Comparison of ENCODE assay signal across 8 cellular contexts in genomic region chr4:182143822-182144620, GRCh38.
DNase-seq lines count a peak whose midpoint lies in the region; ATAC-seq and TF ChIP-seq lines count a peak whose summit lies in the region.

No MANE protein-coding gene starts in this region.

- peak overlapping the region; percentile 80 for H2AFZ ChIP-seq in PC-3 (ENCODE audit: low read length)

- peak; percentile 55 for DNase-seq in DMS79 treated with DMSO at 0.1 percent for 48 hours (lab: John Stamatoyannopoulos, UW)
- peak; percentile 4 for DNase-seq in PC-3
- no peak for DNase-seq in lung (ENCODE audit: low spot score)
- peak; percentile 12 for DNase-seq in transverse colon
- no peak for DNase-seq in activated gamma-delta T cell (lab: John Stamatoyannopoulos, UW)

- peaks cover 7% of the 10 kb centered on the region for H3K4me1 Mint-ChIP-seq in dendritic cell treated with granulocyte-macrophage colony-stimulating factor and Interleukin-4, amounts not matched to agents 40 ng/mL and 50 ng/mL, for 4 days (ENCODE audit: low read depth)

- BruUV-seq in PC-3 (replicated peaks; lab: Mats Ljungman, UMichigan) = no TSS peak

- no peaks in the 10 kb centered on the region for H3K79me2 ChIP-seq in PC-3 (ENCODE audit: low read length)

- CTCF ChIA-PET in PC-3 (lab: Charles Lee) = no interaction called here

- in situ Hi-C loops in transverse colon (cut with MboI; ENCODE audit: low pct_ligation_motif_present in 1 of 4, low pct_unique_long_range_greater_than_20kb in 1 of 4, low sequenced_read_pairs in 3 of 4) = no loop called here

- peaks cover 70% of the 10 kb centered on the region for H3K27me3 Mint-ChIP-seq in dendritic cell treated with granulocyte-macrophage colony-stimulating factor and Interleukin-4, amounts not matched to agents 40 ng/mL and 50 ng/mL, for 4 days

- peak overlapping the region; percentile 30 for H3K4me3 Mint-ChIP-seq in dendritic cell treated with granulocyte-macrophage colony-stimulating factor and Interleukin-4, amounts not matched to agents 40 ng/mL and 50 ng/mL, for 4 days

- H3K27ac ChIP-seq in PC-3 (ENCODE audit: low read length) (no peak overlapping the region), lung (ENCODE audit: low read depth in 1 of 2, low read length in 1 of 2) (peak overlapping the region in 1 of 2 donors; percentile 23), transverse colon (peak overlapping the region in 2 of 4 donors; percentile 5 to 22)

- 0 to 1% methylated on average over 53 to 77 of the region's 78 CpGs for WGBS in lung, 2 donors
- 4% methylated on average over 42 of the region's 78 CpGs; no CpG with 5 or more reads in 1 of the 2 donors for WGBS in transverse colon (ENCODE audit: low coverage in 1 of 2), 2 donors

- intact Hi-C loops in PC-3 (cut with micrococcal nuclease) = no loop called here
- intact Hi-C loops in dendritic cell treated with granulocyte-macrophage colony-stimulating factor and Interleukin-4, amounts not matched to agents 40 ng/mL and 50 ng/mL, for 4 days (cut with micrococcal nuclease) = no loop called here
- intact Hi-C loops in transverse colon (cut with DNase I; ENCODE audit: low total_unique reads) = no loop called here

- no peaks in the 10 kb centered on the region for H3K9me2 ChIP-seq in PC-3 (replicated peaks; ENCODE audit: low read length)

- no peaks in the 10 kb centered on the region for H3F3A ChIP-seq in PC-3 (ENCODE audit: low read length, unreplicated experiment)

- peak overlapping the region; percentile 78 for H3K4me2 ChIP-seq in PC-3 (ENCODE audit: low read length)

- TF ChIP-seq CTCF in PC-3 (conservative IDR thresholded peaks at IDR 0.05; ENCODE audit: low read depth, low read length) (no peak), lung (IDR thresholded peaks at IDR 0.05; ENCODE audit: control extremely low read depth, extremely low read depth) (no peak), transverse colon (IDR thresholded peaks at IDR 0.05) (no peak)

- POLR2A ChIA-PET in PC-3 (lab: Charles Lee; ENCODE audit: unreplicated experiment) = no interaction called here

- H3K4me3 ChIP-seq in PC-3 (ENCODE audit: low read length) = peak overlapping the region; percentile 64
- H3K4me3 ChIP-seq in lung = peak overlapping the region; percentile 27
- H3K4me3 ChIP-seq in transverse colon = peak overlapping the region; percentile 45 to 73 (median 52)

- H3K9ac ChIP-seq in PC-3 (ENCODE audit: low read length) = no peak overlapping the region

- TF ChIP-seq POLR2A in transverse colon (IDR thresholded peaks at IDR 0.05) = no peak

- H3K36me3 Mint-ChIP-seq in dendritic cell treated with granulocyte-macrophage colony-stimulating factor and Interleukin-4, amounts not matched to agents 40 ng/mL and 50 ng/mL, for 4 days (ENCODE audit: low read depth) = no peaks in the 10 kb centered on the region

- no peak overlapping the region for H3K27ac Mint-ChIP-seq in dendritic cell treated with granulocyte-macrophage colony-stimulating factor and Interleukin-4, amounts not matched to agents 40 ng/mL and 50 ng/mL, for 4 days

- H3K9me3 Mint-ChIP-seq in dendritic cell treated with granulocyte-macrophage colony-stimulating factor and Interleukin-4, amounts not matched to agents 40 ng/mL and 50 ng/mL, for 4 days = no peaks in the 10 kb centered on the region

- H3K36me3 ChIP-seq in PC-3 (ENCODE audit: low read depth, low read length) (no peaks in the 10 kb centered on the region), lung (ENCODE audit: control insufficient read depth in 2 of 2, insufficient read depth in 2 of 2, low read length in 2 of 2) (no peaks in the 10 kb centered on the region), transverse colon (no peaks in the 10 kb centered on the region)

- H3K9me3 ChIP-seq in PC-3 (ENCODE audit: low read length) (no peaks in the 10 kb centered on the region), lung (ENCODE audit: control insufficient read depth in 2 of 2, insufficient read depth in 1 of 2, low read length in 1 of 2) (peaks cover 0 to 10% of the 10 kb centered on the region in 2 donors), transverse colon (no peaks in the 10 kb centered on the region)

- no peaks in the 10 kb centered on the region for H3K4me1 ChIP-seq in PC-3 (ENCODE audit: insufficient read depth, low read length)
- H3K4me1 ChIP-seq in lung (ENCODE audit: control insufficient read depth in 2 of 2, insufficient read depth in 2 of 2, low read length in 2 of 2) = peaks cover 5 to 17% of the 10 kb centered on the region in 2 donors
- H3K4me1 ChIP-seq in transverse colon = peaks cover 11 to 36% (median 25%) of the 10 kb centered on the region in 4 donors

- peak; percentile 20 for ATAC-seq in HG02588 (IDR thresholded peaks at IDR 0.05; ENCODE audit: unreplicated experiment)
- peak; percentile 60 for ATAC-seq in PC-3
- ATAC-seq in lung (ENCODE audit: insufficient read depth, low FRiP score) = peak; percentile 56
- ATAC-seq in HG02763 (IDR thresholded peaks at IDR 0.05; ENCODE audit: unreplicated experiment) = no peak

- TF ChIP-seq EP300 in transverse colon (IDR thresholded peaks at IDR 0.05; ENCODE audit: low read depth) = no peak

- H3K27me3 ChIP-seq in PC-3 (ENCODE audit: low read length) (peaks cover 37% of the 10 kb centered on the region), lung (ENCODE audit: control insufficient read depth, insufficient read depth) (peaks cover 16% of the 10 kb centered on the region), transverse colon (peaks cover 97% of the 10 kb centered on the region)

- no peaks in the 10 kb centered on the region for H4K20me1 ChIP-seq in PC-3 (ENCODE audit: low read length)

Comparison
In these comparisons a context has a peak if more than half of its experiments do, and no peak if none do; other contexts are left out.
1. DNase-seq: peak in DMS79 treated with DMSO at 0.1 percent for 48 hours (single experiment), PC-3 (single experiment) and transverse colon (single experiment); none in lung (single experiment) and activated gamma-delta T cell (single experiment).
2. Peak in every context shown above with its lines, with median percentiles within 50 percentile points of each other: H3K4me3 ChIP-seq.